In the genomic region with DNA sequence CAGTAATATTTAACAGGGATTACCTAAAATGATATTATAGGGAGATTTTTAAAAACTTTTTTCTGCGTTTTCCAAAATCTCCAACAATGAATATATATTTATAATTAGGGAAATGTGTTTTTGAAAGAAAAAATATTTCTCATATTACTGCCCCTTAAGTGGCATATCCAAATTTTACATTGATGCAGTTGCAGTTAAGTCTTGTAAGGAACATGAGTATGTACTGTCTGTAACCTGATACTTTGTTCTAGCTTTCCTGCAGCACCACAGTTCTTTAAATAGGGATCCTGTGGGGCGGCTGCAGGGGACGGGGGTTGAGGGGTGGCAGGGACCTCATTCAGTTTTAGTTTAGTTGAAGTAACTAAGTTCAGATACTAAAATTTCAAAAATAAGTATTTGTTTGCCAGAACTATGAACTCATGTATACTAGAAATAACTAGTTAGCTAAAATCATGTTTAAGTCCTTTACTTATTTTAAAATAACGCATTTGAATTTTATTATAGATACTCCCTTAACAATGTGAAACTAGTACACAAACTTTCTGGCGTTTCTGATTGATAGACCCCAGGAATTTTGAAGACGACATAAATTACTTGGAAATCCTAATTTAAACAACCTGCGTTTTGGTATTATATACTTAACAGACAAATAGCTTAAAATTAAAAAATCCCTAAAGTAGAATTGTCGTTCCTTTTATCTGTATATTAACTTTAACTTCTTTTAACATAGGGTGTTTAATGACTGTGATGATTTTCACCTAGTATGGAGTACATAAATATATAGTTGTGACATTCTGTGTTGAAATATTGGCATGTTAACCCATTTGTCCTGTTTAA, we compare ENCODE assay signal across 8 cellular contexts. TPM values are rescaled to one million over a fixed set of nuclear protein-coding genes. Genes with fewer than 3 reads are reported as not detected.
A peak's percentile ranks its signal among the peaks of the same experiment; 100 is the strongest.
DNase-seq lines count a peak whose midpoint lies in the region; ATAC-seq, FAIRE-seq and TF ChIP-seq lines count a peak whose summit lies in the region.

No MANE protein-coding gene starts in this region.

- H3K36me3 ChIP-seq in SK-N-MC (ENCODE audit: insufficient read depth, low read length) (peaks cover 2% of the 10 kb centered on the region; the same call in 1 of the 2 replicates), adrenal gland (replicated peaks in 1 of 2) (no peaks in the 10 kb centered on the region), right atrium auricular region (no peaks in the 10 kb centered on the region)

- H3K27ac ChIP-seq in SK-N-MC (peak overlapping the region; percentile 98), adrenal gland (peak overlapping the region; percentile 83 to 95 (median 86)), right atrium auricular region (peak overlapping the region; percentile 93 to 94)

- FAIRE-seq in HTR-8/SVneo (lab: Jason Lieb, UNC), result no peak

- peak overlapping the region; percentile 92 for H3K4me3 ChIP-seq in SK-N-MC
- peak overlapping the region in 3 of 4 donors; percentile 42 to 81 (median 71) for H3K4me3 ChIP-seq in adrenal gland
- H3K4me3 ChIP-seq in right atrium auricular region, result peak overlapping the region; percentile 66 to 78

- peak; percentile 51 for ATAC-seq in GM21526 (IDR thresholded peaks at IDR 0.05; ENCODE audit: low FRiP score, unreplicated experiment)

- H3K27me3 ChIP-seq in adrenal gland (no peaks in the 10 kb centered on the region), right atrium auricular region (no peaks in the 10 kb centered on the region)

- H3K4me1 ChIP-seq in adrenal gland (replicated peaks in 1 of 2) (peaks cover 0 to 43% of the 10 kb centered on the region in 2 donors), right atrium auricular region (peaks cover 0 to 31% of the 10 kb centered on the region in 2 donors)

- TF ChIP-seq CTCF in adrenal gland (IDR thresholded peaks at IDR 0.05) (no peak), right atrium auricular region (IDR thresholded peaks at IDR 0.05) (no peak)

- intact Hi-C loops in adrenal gland (cut with DNase I), result loop anchor here in 1 of 2 donors (2.0 kb wide), 1 partner anchor 25 kb away; a partner anchor contains a TSS

- peak; percentile 83 for DNase-seq in EH (ENCODE audit: low read depth)
- DNase-seq in HTR-8/SVneo (ENCODE audit: insufficient read length, low spot score), result peak; percentile 46
- peak; percentile 80 for DNase-seq in SK-N-MC (ENCODE audit: low read depth, low spot score)
- peak in 6 of 7 donors; percentile 42 to 70 (median 46) for DNase-seq in adrenal gland
- DNase-seq in right atrium auricular region (ENCODE audit: low spot score), result no peak
- DNase-seq in retina, result peak; percentile 3
- DNase-seq in NCI-H2196 (lab: John Stamatoyannopoulos, UW; ENCODE audit: unreplicated experiment), result no peak

- 5 to 6% (median 6%) methylated on average over 8 of the region's 8 CpGs for WGBS in adrenal gland, 4 donors

- peak overlapping the region; percentile 90 for H3K9ac ChIP-seq in SK-N-MC (ENCODE audit: insufficient read length)

- H3K9me3 ChIP-seq in SK-N-MC (ENCODE audit: low read depth, low read length) (no peaks in the 10 kb centered on the region), adrenal gland (replicated peaks in 1 of 3) (no peaks in the 10 kb centered on the region), right atrium auricular region (no peaks in the 10 kb centered on the region)

- peak in 1 of 2 donors; percentile 35 for TF ChIP-seq POLR2A in adrenal gland (IDR thresholded peaks at IDR 0.05)

RNA-seq across cellular contexts. Expression of a gene that starts 0.6 kb away (rescaled TPM):
- 100 to 1,000 TPM in 2 of 8 donors, 10 to 100 TPM in 6; 31.8 to 182 (median 68.8) TPM for total RNA-seq in adrenal gland
- 100 to 1,000 TPM in 1 of 3 donors, 10 to 100 TPM in 2; 32.1 to 165 (median 41.8) TPM for polyA plus RNA-seq in adrenal gland
- 10 to 100 TPM; 60.9 to 83.6 TPM for total RNA-seq in right atrium auricular region

RNA-seq across cellular contexts. Expression of a gene that starts 25.2 kb away (rescaled TPM):
- total RNA-seq in adrenal gland (100 to 1,000 TPM in 4 of 8 donors, 10 to 100 TPM in 4; 65.8 to 169 (median 108) TPM), right atrium auricular region (10 to 100 TPM; 45.8 to 49.3 TPM)
- polyA plus RNA-seq in adrenal gland, result 100 to 1,000 TPM in 1 of 3 donors, 10 to 100 TPM in 2; 37.3 to 177 (median 59.2) TPM

RNA-seq across cellular contexts. Expression of a gene that starts 41.7 kb away (rescaled TPM):
- total RNA-seq in adrenal gland, result 10 to 100 TPM; 13.8 to 53.4 (median 35.2) TPM
- 10 to 100 TPM; 10.6 to 15.8 (median 14.8) TPM for polyA plus RNA-seq in adrenal gland
- 1 to 10 TPM; 1.5 to 2.3 TPM for total RNA-seq in right atrium auricular region

Comparison
In these comparisons a context has a peak if more than half of its experiments do, and no peak if none do; other contexts are left out.
1. DNase-seq: peak in EH (single experiment), HTR-8/SVneo (single experiment), SK-N-MC (single experiment), adrenal gland (6 of 7) and retina (single experiment); none in right atrium auricular region (single experiment) and NCI-H2196 (single experiment).
2. RNA of a gene that starts 41.7 kb away (total RNA-seq): 13.8 to 53.4 TPM in adrenal gland; 1.5 to 2.3 TPM in right atrium auricular region; every median in the first group is over 4 times any median in the second.
3. Peak in every context shown above with its lines, with median percentiles within 50 percentile points of each other: H3K27ac ChIP-seq and H3K4me3 ChIP-seq.